ENCODE assay signal across 16 cellular contexts in the genomic region with DNA sequence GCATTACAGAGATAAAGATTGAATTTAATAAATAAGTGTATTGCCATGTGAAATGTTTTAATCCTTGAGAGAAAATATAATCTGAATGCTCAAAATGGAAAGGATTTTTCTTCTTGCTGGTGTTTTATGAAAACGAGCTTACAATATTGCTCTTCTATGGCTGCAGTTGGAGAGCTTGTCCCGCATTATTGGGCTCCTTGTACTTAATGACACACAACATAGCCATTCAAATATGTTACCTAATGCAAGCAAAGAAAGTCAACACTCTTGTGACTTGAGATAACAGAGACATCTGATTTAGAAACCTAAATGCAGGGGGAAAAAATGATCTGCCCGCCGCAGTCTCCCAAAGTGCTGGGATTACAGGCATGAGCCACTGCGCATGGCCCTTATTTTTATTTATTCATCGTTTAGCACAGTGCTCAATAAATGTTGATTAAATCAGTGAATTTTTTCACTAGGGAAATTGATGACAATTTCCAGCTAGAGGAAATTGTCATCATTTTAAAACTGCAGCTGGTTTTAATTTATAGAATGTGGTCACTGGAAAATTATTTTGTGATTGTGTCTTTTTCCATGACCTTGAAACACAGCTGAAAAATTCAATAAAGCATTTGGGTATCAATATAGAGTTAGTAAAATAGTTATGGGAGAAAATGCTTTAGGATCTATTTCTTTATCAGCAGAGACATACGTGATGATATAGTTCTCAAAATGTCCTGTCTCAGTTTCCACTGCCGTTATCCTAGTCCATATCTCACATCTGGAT. TPM values are rescaled to one million over a fixed set of nuclear protein-coding genes. Genes with fewer than 3 reads are reported as not detected.
DNase-seq lines count a peak whose midpoint lies in the region; TF ChIP-seq lines count a peak whose summit lies in the region.
"Had no signal": no experiment of that assay in that cellular context is flagged by ENCODE, and none has a peak within 500 bp of the region (broad histone marks: within the 10 kb centered on the region; RNA-seq: fewer than 3 reads in every experiment).

No MANE protein-coding gene starts in this region.

- no peaks in the 10 kb centered on the region for H3K9me3 ChIP-seq in breast epithelium
- no peaks in the 10 kb centered on the region for H3K9me3 ChIP-seq in mammary epithelial cell (replicated peaks; ENCODE audit: insufficient read depth, low read length)
- H3K9me3 ChIP-seq in muscle layer of duodenum (ENCODE audit: control insufficient read depth in 1 of 2, low read length in 2 of 2), result no peaks in the 10 kb centered on the region
- no peaks in the 10 kb centered on the region for H3K9me3 ChIP-seq in transverse colon

- H3K4me3 ChIP-seq in breast epithelium (peak overlapping the region; percentile 11 to 94 (median 93)), mammary epithelial cell (replicated peaks in 1 of 3; ENCODE audit: insufficient read depth in 1 of 3, low read depth in 2 of 3, low read length in 3 of 3) (no peak overlapping the region), muscle layer of duodenum (ENCODE audit: low read depth in 1 of 2, low read length in 2 of 2) (peak overlapping the region; percentile 52 to 85), transverse colon (peak overlapping the region in 1 of 4 donors; percentile 21)
- H3K4me3 ChIP-seq: GM12878, PC-9 had no signal

- no peaks in the 10 kb centered on the region for H3K4me1 ChIP-seq in breast epithelium
- peaks cover 32% of the 10 kb centered on the region for H3K4me1 ChIP-seq in mammary epithelial cell (ENCODE audit: insufficient read depth, low read length)
- peaks cover 4 to 14% of the 10 kb centered on the region in 2 donors for H3K4me1 ChIP-seq in muscle layer of duodenum (ENCODE audit: control insufficient read depth in 1 of 2, insufficient read depth in 2 of 2, low read length in 2 of 2)
- peaks cover 0 to 32% (median 16%) of the 10 kb centered on the region in 4 donors for H3K4me1 ChIP-seq in transverse colon

- H3K9me3 Mint-ChIP-seq in MCF 10A (ENCODE audit: unreplicated experiment), result no peaks in the 10 kb centered on the region
- H3K9me3 Mint-ChIP-seq: activated naive CD4-positive, alpha-beta T cell treated with anti-CD3 and anti-CD28 coated beads, Interleukin-2, amount 10 ng/mL, durations not matched to agents 7 days and 5 days; neural crest cell had no signal

- no peaks in the 10 kb centered on the region for H3K27me3 ChIP-seq in breast epithelium
- H3K27me3 ChIP-seq in mammary epithelial cell (ENCODE audit: insufficient read depth, low read length), result no peaks in the 10 kb centered on the region
- H3K27me3 ChIP-seq in muscle layer of duodenum (ENCODE audit: low read depth, low read length), result no peaks in the 10 kb centered on the region
- no peaks in the 10 kb centered on the region for H3K27me3 ChIP-seq in transverse colon

- no TSS peak for BruUV-seq in MCF 10A (replicated peaks; lab: Mats Ljungman, UMichigan)
- no TSS peak for BruUV-seq in mammary epithelial cell (replicated peaks; lab: Mats Ljungman, UMichigan)

- no peaks in the 10 kb centered on the region for H3K36me3 ChIP-seq in breast epithelium
- H3K36me3 ChIP-seq in mammary epithelial cell (ENCODE audit: insufficient read depth, low read length), result no peaks in the 10 kb centered on the region
- H3K36me3 ChIP-seq in muscle layer of duodenum (ENCODE audit: control insufficient read depth in 1 of 2, insufficient read depth in 2 of 2, low read length in 2 of 2), result no peaks in the 10 kb centered on the region
- no peaks in the 10 kb centered on the region for H3K36me3 ChIP-seq in transverse colon

- peaks cover 23% of the 10 kb centered on the region for H3K79me2 ChIP-seq in mammary epithelial cell (ENCODE audit: insufficient read depth, low read length)

- peak overlapping the region; percentile 47 for H2AFZ ChIP-seq in mammary epithelial cell (ENCODE audit: low read depth, low read length)

- TF ChIP-seq POLR2A in breast epithelium (IDR thresholded peaks at IDR 0.05), result no peak
- TF ChIP-seq POLR2A in transverse colon (IDR thresholded peaks at IDR 0.05), result no peak

- no peak for TF ChIP-seq CTCF in breast epithelium (IDR thresholded peaks at IDR 0.05)
- no peak for TF ChIP-seq CTCF in MCF 10A (IDR thresholded peaks at IDR 0.05; ENCODE audit: unreplicated experiment)
- TF ChIP-seq CTCF in mammary epithelial cell (conservative IDR thresholded peaks at IDR 0.05 in 1 of 2, IDR thresholded peaks at IDR 0.05 in 1 of 2; ENCODE audit: extremely low read depth in 1 of 2, insufficient read depth in 1 of 2, low read depth in 1 of 2, low read length in 2 of 2), result no peak
- no peak for TF ChIP-seq CTCF in transverse colon (IDR thresholded peaks at IDR 0.05)

- H3K4me3 Mint-ChIP-seq in MCF 10A (ENCODE audit: unreplicated experiment), result no peak overlapping the region

- intact Hi-C loops in breast epithelium (cut with DNase I; ENCODE audit: low total_unique reads), result no loop called here
- intact Hi-C loops in MCF 10A (cut with micrococcal nuclease), result no loop called here
- intact Hi-C loops in mammary epithelial cell (cut with micrococcal nuclease), result no loop called here
- intact Hi-C loops in transverse colon (cut with DNase I; ENCODE audit: low total_unique reads), result no loop called here

- dilution Hi-C loops in mammary epithelial cell (cut with HindIII; ENCODE audit: low sequenced_read_pairs), result no loop called here

- H3K27ac ChIP-seq in breast epithelium (peak overlapping the region; percentile 20 to 91), mammary epithelial cell (ENCODE audit: insufficient read depth, low read depth, low read length) (no peak overlapping the region), muscle layer of duodenum (ENCODE audit: low read length) (peak overlapping the region; percentile 60), transverse colon (peak overlapping the region; percentile 93 to 96 (median 94))
- H3K27ac ChIP-seq: 22Rv1, PC-9 had no signal

- peaks cover 8% of the 10 kb centered on the region for H3K4me1 Mint-ChIP-seq in MCF 10A (ENCODE audit: insufficient read depth, unreplicated experiment)

- no peaks in the 10 kb centered on the region for H3K27me3 Mint-ChIP-seq in MCF 10A (ENCODE audit: insufficient read depth, unreplicated experiment)

- no peak overlapping the region for H3K27ac Mint-ChIP-seq in MCF 10A (ENCODE audit: low read depth, unreplicated experiment)
- H3K27ac Mint-ChIP-seq: activated naive CD4-positive, alpha-beta T cell treated with anti-CD3 and anti-CD28 coated beads, Interleukin-2, amount 10 ng/mL, durations not matched to agents 7 days and 5 days had no signal

- no peaks in the 10 kb centered on the region for H3K36me3 Mint-ChIP-seq in MCF 10A (ENCODE audit: insufficient read depth, unreplicated experiment)

- H3K9ac ChIP-seq in mammary epithelial cell (ENCODE audit: insufficient read depth, low read length), result no peak overlapping the region

- DNase-seq in breast epithelium (ENCODE audit: low spot score in 2 of 2) (no peak), MCF 10A (ENCODE audit: unreplicated experiment) (no peak), mammary epithelial cell (no peak), transverse colon (no peak), NK-92 (lab: John Stamatoyannopoulos, UW; ENCODE audit: unreplicated experiment) (no peak), HuH-7.5 (ENCODE audit: low spot score) (no peak), A172 (ENCODE audit: low spot score) (no peak)
- DNase-seq: activated naive CD4-positive, alpha-beta T cell treated with anti-CD3 and anti-CD28 coated beads, Interleukin-2, amount 10 ng/mL, durations not matched to agents 7 days and 5 days; NCI-H187 treated with DMSO at 0.1 percent for 48 hours; NCI-H510A; PC-9; stimulated activated CD4-positive, alpha-beta T cell treated with anti-CD3 and anti-CD28 coated beads, Interleukin-12 subunit alpha, Interleukin-12 subunit beta, amount 100 ng/mL, for 4 hours had no signal

- peak overlapping the region; percentile 93 for H3K4me2 ChIP-seq in mammary epithelial cell (ENCODE audit: insufficient read depth, low read depth, low read length)

- in situ Hi-C loops in mammary epithelial cell (cut with MboI; ENCODE audit: low sequenced_read_pairs in 2 of 2) (no loop called here), transverse colon (cut with MboI; ENCODE audit: low pct_ligation_motif_present in 1 of 4, low pct_unique_long_range_greater_than_20kb in 1 of 4, low sequenced_read_pairs in 3 of 4) (no loop called here)

- POLR2A ChIA-PET in MCF 10A (lab: Yijun Ruan, JAX), result interaction anchor here (0.8 to 5.8 kb wide), 5 partner anchors 11 to 129 kb away, joined by 3 to 53 read pairs (median 3); no protein-coding TSS in a partner anchor

- CTCF ChIA-PET in MCF 10A (lab: Yijun Ruan, JAX) (interaction anchor here (0.6 to 0.7 kb wide), 2 partner anchors 19 to 466 kb away, joined by 3 to 4 read pairs; no protein-coding TSS in a partner anchor), mammary epithelial cell (lab: Charles Lee; ENCODE audit: low non-redundant PET) (no interaction called here)

- no peaks in the 10 kb centered on the region for H4K20me1 ChIP-seq in mammary epithelial cell (ENCODE audit: insufficient read depth, low read length)

- TF ChIP-seq EP300 in transverse colon (IDR thresholded peaks at IDR 0.05; ENCODE audit: low read depth), result no peak

- 73% methylated on average over 7 of the region's 8 CpGs for WGBS in mammary epithelial cell (ENCODE audit: low coverage, missing lambda C conversion rate)
- 83 to 85% methylated on average over 8 of the region's 8 CpGs for WGBS in transverse colon (ENCODE audit: low coverage in 1 of 2), 2 donors

RNA-seq across cellular contexts. Expression of a gene that starts 2.4 kb away (rescaled TPM):
- total RNA-seq in breast epithelium (10 to 100 TPM; 46.5 to 57.4 (median 56.2) TPM), MCF 10A (2022) (22.0 and 23.9 TPM in 2 replicates), mammary epithelial cell (10 to 100 TPM; 43.0 to 43.3 TPM), transverse colon (10 to 100 TPM in 3 of 4 donors, 1 to 10 TPM in 1; 2.6 to 83.8 (median 28.6) TPM)
- polyA plus RNA-seq in mammary epithelial cell, result 20.3 TPM
- polyA minus RNA-seq in mammary epithelial cell, result 38.5 TPM
- 59.8 and 63.5 TPM in 2 replicates for total RNA-seq in A172 (2014; rRNA removed; shearing (Covaris generic))

RNA-seq across cellular contexts. Expression of a gene that starts 17.4 kb away (rescaled TPM):
- 10 to 100 TPM in 1 of 3 donors, 1 to 10 TPM in 2; 3.7 to 12.5 (median 5.2) TPM for total RNA-seq in breast epithelium
- not detected in 2 replicates for total RNA-seq in MCF 10A (2022)
- total RNA-seq in mammary epithelial cell, result 10 to 100 TPM in 1 of 2 donors, under 1 TPM in 1; 0.33 to 14.3 TPM
- polyA plus RNA-seq in mammary epithelial cell, result 4.0 TPM
- 26.6 TPM for polyA minus RNA-seq in mammary epithelial cell
- total RNA-seq in transverse colon, result 10 to 100 TPM in 3 of 4 donors, 1 to 10 TPM in 1; 1.6 to 34.4 (median 14.3) TPM
- total RNA-seq in A172 (2014; rRNA removed; shearing (Covaris generic)), result 18.4 and 21.6 TPM in 2 replicates
- total RNA-seq: neural crest cell had no signal

Comparison
In these comparisons a context has a peak if more than half of its experiments do, and no peak if none do; other contexts are left out.
1. H3K4me3 ChIP-seq: peak in breast epithelium (3 of 3) and muscle layer of duodenum (2 of 2); none in mammary epithelial cell (0 of 3).